9 cellular contexts compared by ENCODE assay signal in the genomic region with DNA sequence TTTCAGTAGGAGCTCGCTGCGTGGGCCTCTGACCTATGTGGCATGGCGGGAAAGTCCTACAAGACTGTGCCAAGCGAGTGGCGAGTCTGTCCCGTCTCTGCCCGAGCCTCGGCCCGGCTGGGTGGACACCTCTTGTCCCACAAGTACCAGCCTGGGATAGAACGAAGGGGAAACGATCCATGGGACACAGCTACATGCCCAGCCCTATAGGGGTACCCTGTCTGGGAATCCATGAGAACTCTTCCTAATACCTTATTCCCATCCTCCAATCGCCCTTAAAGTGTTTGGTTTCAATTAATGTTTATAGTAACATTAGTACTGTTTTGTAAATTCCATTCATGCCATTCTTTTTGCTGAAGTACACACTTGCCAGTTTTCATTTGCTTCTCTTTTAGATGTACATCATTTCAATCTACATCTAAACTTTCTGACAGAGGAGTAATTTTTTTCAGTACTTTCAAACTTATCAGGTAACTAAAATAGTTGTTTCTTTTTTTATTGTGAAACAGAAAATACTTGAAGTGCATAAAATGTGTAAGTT. TPM values are rescaled to one million over a fixed set of nuclear protein-coding genes. Genes with fewer than 3 reads are reported as not detected.
A peak's percentile ranks its signal among the peaks of the same experiment; 100 is the strongest.
DNase-seq lines count a peak whose midpoint lies in the region; ATAC-seq and TF ChIP-seq lines count a peak whose summit lies in the region.
"Had no signal": no experiment of that assay in that cellular context is flagged by ENCODE, and none has a peak within 500 bp of the region (broad histone marks: within the 10 kb centered on the region; RNA-seq: fewer than 3 reads in every experiment).

No MANE protein-coding gene starts in this region.

- H3K9me3 ChIP-seq in muscle layer of colon (ENCODE audit: low read length): peaks cover 10% of the 10 kb centered on the region

- CTCF ChIA-PET in activated naive CD4-positive, alpha-beta T cell treated with anti-CD3 and anti-CD28 coated beads, Interleukin-2, amount 10 ng/mL, durations not matched to agents 7 days and 5 days (lab: Charles Lee): interaction anchor here (0.8 kb wide), 1 partner anchor 11 kb away, joined by 3 read pairs; no protein-coding TSS in a partner anchor

- H3K4me3 ChIP-seq in ACC112 (ENCODE audit: low read depth, low read length): peak overlapping the region; percentile 82
- H3K4me3 ChIP-seq in choroid plexus epithelial cell (ENCODE audit: low read depth, low read length): peak overlapping the region; percentile 68
- peak overlapping the region; percentile 67 to 84 for H3K4me3 ChIP-seq in muscle layer of colon (ENCODE audit: low read depth in 1 of 2, low read length in 2 of 2)

- H3K36me3 ChIP-seq in ACC112 (ENCODE audit: insufficient read depth, low read length) (peaks cover 14% of the 10 kb centered on the region), muscle layer of colon (ENCODE audit: insufficient read depth, low read length) (no peaks in the 10 kb centered on the region)

- peaks cover 39% of the 10 kb centered on the region for H3K9me3 Mint-ChIP-seq in activated T-helper 1 cell treated with anti-CD3 and anti-CD28 coated beads, Interleukin-12 subunit alpha, Interleukin-12 subunit beta, Interleukin-2, Interleukin-4 antibody, amounts not matched to agents 30 ng/mL and 10 ng/mL and 1 ng/mL, durations not matched to agents 14 hours and 24 hours and 36 hours
- peaks cover 10% of the 10 kb centered on the region for H3K9me3 Mint-ChIP-seq in stimulated activated memory B cell treated with anti-CD40 and anti-IgM and Interleukin-4, amounts not matched to agents 10 μg/mL and 1 μg/mL and 100 μg/mL, for 72 hours
- H3K9me3 Mint-ChIP-seq in activated naive CD4-positive, alpha-beta T cell treated with anti-CD3 and anti-CD28 coated beads, Interleukin-2, amount 10 ng/mL, durations not matched to agents 7 days and 5 days: peaks cover 47% of the 10 kb centered on the region

- H3K4me1 ChIP-seq in ACC112 (ENCODE audit: control insufficient read depth, insufficient read depth, low read length, unreplicated experiment) (peaks cover 5% of the 10 kb centered on the region), muscle layer of colon (ENCODE audit: insufficient read depth, low read length) (peaks cover 10% of the 10 kb centered on the region)

- H3K36me3 Mint-ChIP-seq in activated T-helper 1 cell treated with anti-CD3 and anti-CD28 coated beads, Interleukin-12 subunit alpha, Interleukin-12 subunit beta, Interleukin-2, Interleukin-4 antibody, amounts not matched to agents 30 ng/mL and 10 ng/mL and 1 ng/mL, durations not matched to agents 14 hours and 24 hours and 36 hours (ENCODE audit: low read depth): peaks cover 43% of the 10 kb centered on the region
- peaks cover 48% of the 10 kb centered on the region for H3K36me3 Mint-ChIP-seq in stimulated activated memory B cell treated with anti-CD40 and anti-IgM and Interleukin-4, amounts not matched to agents 10 μg/mL and 1 μg/mL and 100 μg/mL, for 72 hours
- peaks cover 56% of the 10 kb centered on the region for H3K36me3 Mint-ChIP-seq in activated naive CD4-positive, alpha-beta T cell treated with anti-CD3 and anti-CD28 coated beads, Interleukin-2, amount 10 ng/mL, durations not matched to agents 7 days and 5 days

- H3K27me3 ChIP-seq in ACC112 (ENCODE audit: insufficient read depth, low read length) (no peaks in the 10 kb centered on the region), muscle layer of colon (ENCODE audit: control insufficient read depth in 1 of 2, insufficient read depth in 2 of 2, low read length in 2 of 2) (no peaks in the 10 kb centered on the region)

- H3K27ac Mint-ChIP-seq in activated T-helper 1 cell treated with anti-CD3 and anti-CD28 coated beads, Interleukin-12 subunit alpha, Interleukin-12 subunit beta, Interleukin-2, Interleukin-4 antibody, amounts not matched to agents 30 ng/mL and 10 ng/mL and 1 ng/mL, durations not matched to agents 14 hours and 24 hours and 36 hours: no peak overlapping the region
- no peak overlapping the region for H3K27ac Mint-ChIP-seq in stimulated activated memory B cell treated with anti-CD40 and anti-IgM and Interleukin-4, amounts not matched to agents 10 μg/mL and 1 μg/mL and 100 μg/mL, for 72 hours
- H3K27ac Mint-ChIP-seq in activated naive CD4-positive, alpha-beta T cell treated with anti-CD3 and anti-CD28 coated beads, Interleukin-2, amount 10 ng/mL, durations not matched to agents 7 days and 5 days: no peak overlapping the region
- H3K27ac Mint-ChIP-seq: activated CD4-positive, alpha-beta memory T cell treated with anti-CD3 and anti-CD28 coated beads, Interleukin-2, amount 10 ng/mL, durations not matched to agents 7 days and 5 days had no signal

- no peaks in the 10 kb centered on the region for H3K4me1 Mint-ChIP-seq in activated T-helper 1 cell treated with anti-CD3 and anti-CD28 coated beads, Interleukin-12 subunit alpha, Interleukin-12 subunit beta, Interleukin-2, Interleukin-4 antibody, amounts not matched to agents 30 ng/mL and 10 ng/mL and 1 ng/mL, durations not matched to agents 14 hours and 24 hours and 36 hours (ENCODE audit: low read depth)
- H3K4me1 Mint-ChIP-seq in stimulated activated memory B cell treated with anti-CD40 and anti-IgM and Interleukin-4, amounts not matched to agents 10 μg/mL and 1 μg/mL and 100 μg/mL, for 72 hours: no peaks in the 10 kb centered on the region
- H3K4me1 Mint-ChIP-seq in activated naive CD4-positive, alpha-beta T cell treated with anti-CD3 and anti-CD28 coated beads, Interleukin-2, amount 10 ng/mL, durations not matched to agents 7 days and 5 days: no peaks in the 10 kb centered on the region

- H3K27ac ChIP-seq in ACC112 (ENCODE audit: low read depth, low read length) (peak overlapping the region; percentile 78), muscle layer of colon (ENCODE audit: low read depth, low read length) (peak overlapping the region; percentile 70)

- H2AFZ ChIP-seq in ACC112 (ENCODE audit: low read length, unreplicated experiment): peak overlapping the region; percentile 47

- ATAC-seq in HG02588 (IDR thresholded peaks at IDR 0.05; ENCODE audit: unreplicated experiment): peak; percentile 13
- ATAC-seq in stimulated activated memory B cell treated with anti-CD40 and anti-IgM and Interleukin-4, amounts not matched to agents 10 μg/mL and 1 μg/mL and 100 μg/mL, for 72 hours: no peak

- intact Hi-C loops in activated T-helper 1 cell treated with anti-CD3 and anti-CD28 coated beads, Interleukin-12 subunit alpha, Interleukin-12 subunit beta, Interleukin-2, Interleukin-4 antibody, amounts not matched to agents 30 ng/mL and 10 ng/mL and 1 ng/mL, durations not matched to agents 14 hours and 24 hours and 36 hours (cut with micrococcal nuclease): loop anchor here (1.0 to 10.0 kb wide), 13 partner anchors 11 to 627 kb away; a partner anchor contains a TSS

- H3K4me3 Mint-ChIP-seq in activated T-helper 1 cell treated with anti-CD3 and anti-CD28 coated beads, Interleukin-12 subunit alpha, Interleukin-12 subunit beta, Interleukin-2, Interleukin-4 antibody, amounts not matched to agents 30 ng/mL and 10 ng/mL and 1 ng/mL, durations not matched to agents 14 hours and 24 hours and 36 hours: no peak overlapping the region
- no peak overlapping the region for H3K4me3 Mint-ChIP-seq in stimulated activated memory B cell treated with anti-CD40 and anti-IgM and Interleukin-4, amounts not matched to agents 10 μg/mL and 1 μg/mL and 100 μg/mL, for 72 hours
- no peak overlapping the region for H3K4me3 Mint-ChIP-seq in activated naive CD4-positive, alpha-beta T cell treated with anti-CD3 and anti-CD28 coated beads, Interleukin-2, amount 10 ng/mL, durations not matched to agents 7 days and 5 days
- H3K4me3 Mint-ChIP-seq: activated CD4-positive, alpha-beta memory T cell treated with anti-CD3 and anti-CD28 coated beads, Interleukin-2, amount 10 ng/mL, durations not matched to agents 7 days and 5 days had no signal

- no peak for TF ChIP-seq CTCF in choroid plexus epithelial cell (conservative IDR thresholded peaks at IDR 0.05; ENCODE audit: low read depth, low read length)

- peaks cover 29% of the 10 kb centered on the region for H3K79me2 ChIP-seq in ACC112 (ENCODE audit: control insufficient read depth, insufficient read depth, low read length, unreplicated experiment)

- DNase-seq in choroid plexus epithelial cell (ENCODE audit: low read depth) (peak; percentile 46), middle frontal gyrus (ENCODE audit: extremely low spot score, low spot score) (no peak)
- DNase-seq in activated T-helper 1 cell treated with anti-CD3 and anti-CD28 coated beads, Interleukin-12 subunit alpha, Interleukin-12 subunit beta, Interleukin-2, Interleukin-4 antibody, amounts not matched to agents 30 ng/mL and 10 ng/mL and 1 ng/mL, durations not matched to agents 14 hours and 24 hours and 36 hours (ENCODE audit: low spot score): no peak
- no peak for DNase-seq in activated naive CD4-positive, alpha-beta T cell treated with anti-CD3 and anti-CD28 coated beads, Interleukin-2, amount 10 ng/mL, durations not matched to agents 7 days and 5 days

- no peaks in the 10 kb centered on the region for H3K27me3 Mint-ChIP-seq in activated T-helper 1 cell treated with anti-CD3 and anti-CD28 coated beads, Interleukin-12 subunit alpha, Interleukin-12 subunit beta, Interleukin-2, Interleukin-4 antibody, amounts not matched to agents 30 ng/mL and 10 ng/mL and 1 ng/mL, durations not matched to agents 14 hours and 24 hours and 36 hours (ENCODE audit: insufficient read depth)
- H3K27me3 Mint-ChIP-seq in stimulated activated memory B cell treated with anti-CD40 and anti-IgM and Interleukin-4, amounts not matched to agents 10 μg/mL and 1 μg/mL and 100 μg/mL, for 72 hours: no peaks in the 10 kb centered on the region
- H3K27me3 Mint-ChIP-seq in activated naive CD4-positive, alpha-beta T cell treated with anti-CD3 and anti-CD28 coated beads, Interleukin-2, amount 10 ng/mL, durations not matched to agents 7 days and 5 days: no peaks in the 10 kb centered on the region
- H3K27me3 Mint-ChIP-seq: activated CD4-positive, alpha-beta memory T cell treated with anti-CD3 and anti-CD28 coated beads, Interleukin-2, amount 10 ng/mL, durations not matched to agents 7 days and 5 days had no signal

- peak overlapping the region; percentile 55 for H3K9ac ChIP-seq in muscle layer of colon (ENCODE audit: low read length)

RNA-seq across cellular contexts. Expression of a gene that starts 0.7 kb away (rescaled TPM):
- total RNA-seq in activated T-helper 1 cell treated with anti-CD3 and anti-CD28 coated beads, Interleukin-12 subunit alpha, Interleukin-12 subunit beta, Interleukin-2, Interleukin-4 antibody, amounts not matched to agents 30 ng/mL and 10 ng/mL and 1 ng/mL, durations not matched to agents 14 hours and 24 hours and 36 hours: 4.4 and 4.5 TPM in 2 replicates

RNA-seq across cellular contexts. Expression of a gene that starts 11.8 kb away (rescaled TPM):
- 3.7 and 4.4 TPM in 2 replicates for total RNA-seq in activated T-helper 1 cell treated with anti-CD3 and anti-CD28 coated beads, Interleukin-12 subunit alpha, Interleukin-12 subunit beta, Interleukin-2, Interleukin-4 antibody, amounts not matched to agents 30 ng/mL and 10 ng/mL and 1 ng/mL, durations not matched to agents 14 hours and 24 hours and 36 hours
